Comparison of ENCODE assay signal across 24 cellular contexts in the genomic region with DNA sequence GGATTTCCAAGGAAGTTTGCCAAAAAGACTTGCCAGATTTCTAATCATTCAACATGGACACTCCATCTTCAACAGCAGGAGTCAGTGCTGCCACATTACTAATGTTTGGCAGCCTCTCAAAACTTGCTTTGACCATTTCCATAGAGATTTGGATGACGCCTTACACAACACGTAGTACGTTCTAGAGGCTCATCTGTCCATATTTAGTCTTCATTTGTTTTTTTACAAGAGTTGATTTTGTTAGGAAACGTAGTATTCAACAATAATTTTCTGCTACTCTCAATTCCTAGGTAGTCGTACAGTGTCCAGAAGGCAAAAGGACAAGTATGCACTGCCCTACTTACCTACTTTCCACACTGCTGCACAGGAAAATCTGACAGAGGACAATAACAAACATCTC.
"Had no signal": no experiment of that assay in that cellular context is flagged by ENCODE, and none has a peak within 500 bp of the region (broad histone marks: within the 10 kb centered on the region; RNA-seq: fewer than 3 reads in every experiment).

No MANE protein-coding gene starts in this region.

- H3K27ac ChIP-seq: hepatocyte, lower lobe of right lung, pancreas, prostate gland, right lobe of liver, testis, thyroid gland, transverse colon, upper lobe of left lung, vagina had no signal

- H3K27me3 ChIP-seq: hepatocyte, pancreas, right lobe of liver, testis, thyroid gland, transverse colon, upper lobe of left lung, vagina had no signal

- ATAC-seq: lower lobe of right lung; naive thymus-derived CD8-positive, alpha-beta T cell; pancreas; right lobe of liver; stimulated activated memory B cell treated with anti-CD40 and anti-IgM and Interleukin-4, amounts not matched to agents 10 μg/mL and 1 μg/mL and 100 μg/mL, for 72 hours; stimulated activated naive CD8-positive, alpha-beta T cell treated with anti-CD3 and anti-CD28 coated beads, Interleukin-15, amount 100 ng/mL, for 72 hours had no signal

- H3K4me1 ChIP-seq: lower lobe of right lung, pancreas, right lobe of liver, testis, transverse colon, upper lobe of left lung, vagina had no signal

- H3K9me3 ChIP-seq: lower lobe of right lung, pancreas, prostate gland, right lobe of liver, testis, thyroid gland, transverse colon, upper lobe of left lung, vagina had no signal

- DNase-seq: islet precursor cell; lower lobe of right lung; mammary epithelial cell; mesenchymal stem cell; naive thymus-derived CD8-positive, alpha-beta T cell; nucleus accumbens; pancreas; posterior cingulate gyrus; right lobe of liver; stimulated activated CD4-positive, alpha-beta T cell treated with anti-CD3 and anti-CD28 coated beads, Interleukin-1b, Interleukin-23, amount 100 ng/mL, for 48 hours; stimulated activated CD4-positive, alpha-beta T cell treated with anti-CD3 and anti-CD28 coated beads, Interleukin-2, amount 100 ng/mL, for 48 hours; stimulated activated CD4-positive, alpha-beta T cell treated with anti-CD3 and anti-CD28 coated beads, Interleukin-4, amount 100 ng/mL, for 4 hours; stimulated activated CD8-positive, alpha-beta memory T cell treated with anti-CD3 and anti-CD28 coated beads, Interleukin-4, amount 100 ng/mL, for 48 hours; stimulated activated naive CD4-positive, alpha-beta T cell treated with Interleukin-2 at 50 U/mL for 16 hours; stimulated activated naive CD8-positive, alpha-beta T cell treated with anti-CD3 and anti-CD28 coated beads, Interleukin-15, amount 100 ng/mL, for 72 hours; testis; thyroid gland; transverse colon; upper lobe of left lung had no signal

- H3K4me3 ChIP-seq: hepatocyte, lower lobe of right lung, pancreas, prostate gland, right lobe of liver, smooth muscle cell, testis, thyroid gland, transverse colon, upper lobe of left lung, vagina had no signal
